In genomic region chr2:109242222-109242653, GRCh38 we compare ENCODE assay signal across 11 cellular contexts.
DNase-seq lines count a peak whose midpoint lies in the region; ATAC-seq and TF ChIP-seq lines count a peak whose summit lies in the region.
"Had no signal": no experiment of that assay in that cellular context is flagged by ENCODE, and none has a peak within 500 bp of the region (broad histone marks: within the 10 kb centered on the region; RNA-seq: fewer than 3 reads in every experiment).

No MANE protein-coding gene starts in this region.

- H3K27me3 ChIP-seq in ACC112 (ENCODE audit: insufficient read depth, low read length) (no peaks in the 10 kb centered on the region), heart right ventricle (no peaks in the 10 kb centered on the region), rectal smooth muscle tissue (ENCODE audit: control insufficient read depth, insufficient read depth, low read length) (no peaks in the 10 kb centered on the region), WERI-Rb-1 (ENCODE audit: insufficient read depth, low read depth, severe bottlenecking) (no peaks in the 10 kb centered on the region)

- peak; percentile 18 for DNase-seq in activated CD8-positive, alpha-beta memory T cell treated with anti-CD3 and anti-CD28 coated beads, Interleukin-2, amount 10 ng/mL, durations not matched to agents 7 days and 5 days
- peak in 1 of 2 donors; percentile 46 for DNase-seq in heart right ventricle
- no peak for DNase-seq in WERI-Rb-1
- DNase-seq in cerebellar nuclear complex (lab: John Stamatoyannopoulos, UW): no peak
- DNase-seq in activated naive CD8-positive, alpha-beta T cell treated with anti-CD3 and anti-CD28 coated beads for 36 hours: no peak
- DNase-seq in SW480 (ENCODE audit: low spot score): no peak
- DNase-seq: activated CD4-positive, alpha-beta T cell treated with anti-CD3 and anti-CD28 coated beads, Interleukin-2, amount 10 ng/mL, durations not matched to agents 24 days and 14 days; stimulated activated CD8-positive, alpha-beta memory T cell treated with anti-CD3 and anti-CD28 coated beads, Interleukin-4, amount 100 ng/mL, for 48 hours had no signal

- H3K9ac ChIP-seq in rectal smooth muscle tissue (ENCODE audit: low read length): no peak overlapping the region

- H3K27ac ChIP-seq in ACC112 (ENCODE audit: low read depth, low read length) (peak overlapping the region; percentile 89), heart right ventricle (peak overlapping the region; percentile 47 to 89 (median 82)), rectal smooth muscle tissue (ENCODE audit: low read depth, low read length) (peak overlapping the region; percentile 84), WERI-Rb-1 (no peak overlapping the region)

- intact Hi-C loops in heart right ventricle (cut with DNase I): loop anchor here in 2 of 10 donors (5.0 to 10.0 kb wide), 4 partner anchors 67 to 115 kb away; partner anchors contain the start of gene SH3RF3 (in 1 of the 2)

- TF ChIP-seq CTCF in heart right ventricle (IDR thresholded peaks at IDR 0.05) (no peak), WERI-Rb-1 (IDR thresholded peaks at IDR 0.05; ENCODE audit: low read depth, low read length) (no peak)

- no peaks in the 10 kb centered on the region for H3K9me3 ChIP-seq in heart right ventricle
- H3K9me3 ChIP-seq in WERI-Rb-1 (ENCODE audit: severe bottlenecking): no peaks in the 10 kb centered on the region

- WGBS in heart right ventricle, 2 donors: 65 to 68% methylated on average over 7 of the region's 7 CpGs

- H3K4me3 ChIP-seq in ACC112 (ENCODE audit: low read depth, low read length) (peak overlapping the region; percentile 32; the same call in 1 of the 2 replicates), heart right ventricle (no peak overlapping the region), rectal smooth muscle tissue (ENCODE audit: low read length) (peak overlapping the region; percentile 12), WERI-Rb-1 (ENCODE audit: low read depth, low read length) (no peak overlapping the region)

- no peak for ATAC-seq in activated CD8-positive, alpha-beta memory T cell treated with anti-CD3 and anti-CD28 coated beads, Interleukin-2, amount 10 ng/mL, durations not matched to agents 7 days and 5 days
- peak; percentile 3 to 63 (median 23) for ATAC-seq in heart right ventricle

- no peaks in the 10 kb centered on the region for H3K36me3 Mint-ChIP-seq in activated CD8-positive, alpha-beta memory T cell treated with anti-CD3 and anti-CD28 coated beads, Interleukin-2, amount 10 ng/mL, durations not matched to agents 7 days and 5 days
- no peaks in the 10 kb centered on the region for H3K36me3 Mint-ChIP-seq in activated naive CD8-positive, alpha-beta T cell treated with anti-CD3 and anti-CD28 coated beads for 36 hours
- H3K36me3 Mint-ChIP-seq: activated naive CD8-positive, alpha-beta T cell had no signal

- H3K4me3 Mint-ChIP-seq in activated CD8-positive, alpha-beta memory T cell treated with anti-CD3 and anti-CD28 coated beads, Interleukin-2, amount 10 ng/mL, durations not matched to agents 7 days and 5 days: no peak overlapping the region
- H3K4me3 Mint-ChIP-seq in activated naive CD8-positive, alpha-beta T cell treated with anti-CD3 and anti-CD28 coated beads for 36 hours: no peak overlapping the region
- H3K4me3 Mint-ChIP-seq: activated CD4-positive, alpha-beta T cell treated with anti-CD3 and anti-CD28 coated beads, Interleukin-2, amount 10 ng/mL, durations not matched to agents 24 days and 14 days; activated naive CD8-positive, alpha-beta T cell had no signal

- no peaks in the 10 kb centered on the region for H3K36me3 ChIP-seq in ACC112 (ENCODE audit: insufficient read depth, low read length)
- no peaks in the 10 kb centered on the region for H3K36me3 ChIP-seq in heart right ventricle
- no peaks in the 10 kb centered on the region for H3K36me3 ChIP-seq in rectal smooth muscle tissue (ENCODE audit: control insufficient read depth, insufficient read depth, low read length)
- H3K36me3 ChIP-seq in WERI-Rb-1: no peaks in the 10 kb centered on the region

- H3K9me3 Mint-ChIP-seq in activated CD8-positive, alpha-beta memory T cell treated with anti-CD3 and anti-CD28 coated beads, Interleukin-2, amount 10 ng/mL, durations not matched to agents 7 days and 5 days (ENCODE audit: low read depth): no peaks in the 10 kb centered on the region
- no peaks in the 10 kb centered on the region for H3K9me3 Mint-ChIP-seq in activated naive CD8-positive, alpha-beta T cell treated with anti-CD3 and anti-CD28 coated beads for 36 hours
- H3K9me3 Mint-ChIP-seq: activated CD4-positive, alpha-beta T cell treated with anti-CD3 and anti-CD28 coated beads, Interleukin-2, amount 10 ng/mL, durations not matched to agents 24 days and 14 days had no signal

- H3K4me1 ChIP-seq in ACC112 (ENCODE audit: control insufficient read depth, insufficient read depth, low read length, unreplicated experiment) (peaks cover 66% of the 10 kb centered on the region), heart right ventricle (peaks cover 27 to 82% (median 61%) of the 10 kb centered on the region in 9 donors), rectal smooth muscle tissue (ENCODE audit: control insufficient read depth, insufficient read depth, low read length) (peaks cover 41% of the 10 kb centered on the region)

- no peak overlapping the region for H3K27ac Mint-ChIP-seq in activated CD8-positive, alpha-beta memory T cell treated with anti-CD3 and anti-CD28 coated beads, Interleukin-2, amount 10 ng/mL, durations not matched to agents 7 days and 5 days
- no peak overlapping the region for H3K27ac Mint-ChIP-seq in activated naive CD8-positive, alpha-beta T cell treated with anti-CD3 and anti-CD28 coated beads for 36 hours
- H3K27ac Mint-ChIP-seq: activated CD4-positive, alpha-beta T cell treated with anti-CD3 and anti-CD28 coated beads, Interleukin-2, amount 10 ng/mL, durations not matched to agents 24 days and 14 days; activated naive CD8-positive, alpha-beta T cell had no signal

- peaks cover 15% of the 10 kb centered on the region for H3K27me3 Mint-ChIP-seq in activated CD8-positive, alpha-beta memory T cell treated with anti-CD3 and anti-CD28 coated beads, Interleukin-2, amount 10 ng/mL, durations not matched to agents 7 days and 5 days
- H3K27me3 Mint-ChIP-seq in activated naive CD8-positive, alpha-beta T cell treated with anti-CD3 and anti-CD28 coated beads for 36 hours: no peaks in the 10 kb centered on the region
- H3K27me3 Mint-ChIP-seq: activated naive CD8-positive, alpha-beta T cell had no signal

- CTCF ChIA-PET in activated CD8-positive, alpha-beta memory T cell treated with anti-CD3 and anti-CD28 coated beads, Interleukin-2, amount 10 ng/mL, durations not matched to agents 7 days and 5 days (lab: Charles Lee): no interaction called here

- peaks cover 11% of the 10 kb centered on the region for H3K4me1 Mint-ChIP-seq in activated CD8-positive, alpha-beta memory T cell treated with anti-CD3 and anti-CD28 coated beads, Interleukin-2, amount 10 ng/mL, durations not matched to agents 7 days and 5 days
- peaks cover 15% of the 10 kb centered on the region for H3K4me1 Mint-ChIP-seq in activated naive CD8-positive, alpha-beta T cell treated with anti-CD3 and anti-CD28 coated beads for 36 hours

- H2AFZ ChIP-seq in ACC112 (ENCODE audit: low read length, unreplicated experiment): no peak overlapping the region

- H3K79me2 ChIP-seq in ACC112 (ENCODE audit: control insufficient read depth, insufficient read depth, low read length, unreplicated experiment): peaks cover 49% of the 10 kb centered on the region

Comparison
In these comparisons a context has a peak if more than half of its experiments do, and no peak if none do; other contexts are left out.
1. H3K4me3 ChIP-seq: peak in ACC112 (single experiment) and rectal smooth muscle tissue (single experiment); none in heart right ventricle (0 of 10) and WERI-Rb-1 (single experiment).